22 cellular contexts compared by ENCODE assay signal in the genomic region with DNA sequence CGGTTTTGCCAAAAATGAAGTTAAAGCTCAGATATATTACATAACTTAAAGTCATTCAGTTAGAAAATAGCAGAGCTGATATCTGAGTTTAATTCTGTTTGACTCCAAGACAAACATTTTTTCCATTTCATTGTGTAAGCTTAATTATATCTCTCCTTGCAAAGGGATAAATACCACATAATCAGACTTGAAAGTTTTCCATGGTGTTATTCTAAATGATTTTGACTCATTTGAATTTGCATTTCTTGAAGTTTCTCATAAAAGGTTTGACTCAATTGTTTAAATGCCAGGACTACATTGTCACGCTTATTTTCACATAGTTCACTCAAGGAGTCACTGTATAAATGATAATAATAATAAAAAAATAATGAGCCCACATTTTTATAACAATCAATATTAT.
"Had no signal": no experiment of that assay in that cellular context is flagged by ENCODE, and none has a peak within 500 bp of the region (broad histone marks: within the 10 kb centered on the region; RNA-seq: fewer than 3 reads in every experiment).

No MANE protein-coding gene starts in this region.

- DNase-seq: immature natural killer cell; kidney; left colon; left lung; lower lobe of right lung; mammary epithelial cell; mesenchymal stem cell; naive thymus-derived CD8-positive, alpha-beta T cell; nucleus accumbens; psoas muscle; right lobe of liver; stimulated activated CD4-positive, alpha-beta T cell treated with anti-CD3 and anti-CD28 coated beads, Interleukin-1b, Interleukin-23, amount 100 ng/mL, for 48 hours; stimulated activated CD4-positive, alpha-beta T cell treated with anti-CD3 and anti-CD28 coated beads, Interleukin-2, amount 100 ng/mL, for 48 hours; stimulated activated CD4-positive, alpha-beta T cell treated with anti-CD3 and anti-CD28 coated beads, Interleukin-4, amount 100 ng/mL, for 4 hours; stimulated activated CD8-positive, alpha-beta memory T cell treated with anti-CD3 and anti-CD28 coated beads, Interleukin-4, amount 100 ng/mL, for 48 hours; stimulated activated naive CD4-positive, alpha-beta T cell treated with Interleukin-2 at 50 U/mL for 16 hours; stimulated activated naive CD8-positive, alpha-beta T cell treated with anti-CD3 and anti-CD28 coated beads, Interleukin-15, amount 100 ng/mL, for 72 hours; substantia nigra; uterus had no signal

- H3K4me3 ChIP-seq: left lung, lower lobe of right lung, psoas muscle, right atrium auricular region, right lobe of liver, smooth muscle cell, tibial nerve, uterus had no signal
